In genomic region chr10:3068968-3069737, GRCh38 we compare ENCODE assay signal across 8 cellular contexts. TPM values are rescaled to one million over a fixed set of nuclear protein-coding genes. Genes with fewer than 3 reads are reported as not detected.
DNase-seq lines count a peak whose midpoint lies in the region; ATAC-seq and TF ChIP-seq lines count a peak whose summit lies in the region.

No MANE protein-coding gene starts in this region.

- H3K27me3 ChIP-seq in IMR-90 (ENCODE audit: control insufficient read depth, insufficient read depth, low read length) (no peaks in the 10 kb centered on the region), cardiac muscle cell (no peaks in the 10 kb centered on the region), rectal smooth muscle tissue (ENCODE audit: control insufficient read depth, insufficient read depth, low read length) (no peaks in the 10 kb centered on the region)

- no peak for TF ChIP-seq RAD21 in IMR-90 (IDR thresholded peaks at IDR 0.05; ENCODE audit: low read length)

- peak; percentile 37 for DNase-seq in EH (ENCODE audit: low read depth)
- peak; percentile 27 for DNase-seq in IMR-90
- DNase-seq in activated T-helper 1 cell treated with anti-CD3 and anti-CD28 coated beads, Interleukin-12 subunit alpha, Interleukin-12 subunit beta, Interleukin-2, Interleukin-4 antibody, amounts not matched to agents 30 ng/mL and 10 ng/mL and 1 ng/mL, durations not matched to agents 14 hours and 24 hours and 36 hours (ENCODE audit: low spot score), result peak; percentile 19
- DNase-seq in cardiac muscle cell (ENCODE audit: low read depth in 1 of 2, low spot score in 1 of 2), result peak; percentile 40 to 66
- DNase-seq in HuH-7.5 (ENCODE audit: low spot score), result no peak
- DNase-seq in NCI-H1048 (lab: John Stamatoyannopoulos, UW), result no peak

- H3K9me3 Mint-ChIP-seq in activated T-helper 1 cell treated with anti-CD3 and anti-CD28 coated beads, Interleukin-12 subunit alpha, Interleukin-12 subunit beta, Interleukin-2, Interleukin-4 antibody, amounts not matched to agents 30 ng/mL and 10 ng/mL and 1 ng/mL, durations not matched to agents 14 hours and 24 hours and 36 hours, result no peaks in the 10 kb centered on the region

- 0 out of 2 replicates have a peak, but pooled peaks have one; percentile 6 for TF ChIP-seq CTCF in IMR-90 (conservative IDR thresholded peaks at IDR 0.05; ENCODE audit: low read depth, low read length)
- no peak for TF ChIP-seq CTCF in cardiac muscle cell (IDR thresholded peaks at IDR 0.05; ENCODE audit: low read depth, low read length)

- ATAC-seq in GM21360 (IDR thresholded peaks at IDR 0.05; ENCODE audit: unreplicated experiment) (peak; percentile 32), IMR-90 (ENCODE audit: low read depth) (peak; percentile 28)

- 16% methylated on average over 26 of the region's 57 CpGs; no CpG with 5 or more reads in 1 of the 2 experiments for WGBS in IMR-90 (ENCODE audit: extremely low coverage in 2 of 2, insufficient read length in 1 of 2), 2 experiments

- H3K27ac Mint-ChIP-seq in activated T-helper 1 cell treated with anti-CD3 and anti-CD28 coated beads, Interleukin-12 subunit alpha, Interleukin-12 subunit beta, Interleukin-2, Interleukin-4 antibody, amounts not matched to agents 30 ng/mL and 10 ng/mL and 1 ng/mL, durations not matched to agents 14 hours and 24 hours and 36 hours, result peak overlapping the region; percentile 87

- H3K36me3 ChIP-seq in IMR-90 (ENCODE audit: control insufficient read depth, insufficient read depth, low read length) (peaks cover 36% of the 10 kb centered on the region), cardiac muscle cell (peaks cover 13% of the 10 kb centered on the region), rectal smooth muscle tissue (ENCODE audit: control insufficient read depth, insufficient read depth, low read length) (no peaks in the 10 kb centered on the region)

- H3K4me1 ChIP-seq in IMR-90 (ENCODE audit: control insufficient read depth, insufficient read depth, low read length) (peaks cover 24% of the 10 kb centered on the region), cardiac muscle cell (ENCODE audit: low read depth) (peaks cover 49% of the 10 kb centered on the region), rectal smooth muscle tissue (ENCODE audit: control insufficient read depth, insufficient read depth, low read length) (no peaks in the 10 kb centered on the region)

- in situ Hi-C loops in IMR-90 (cut with MboI; ENCODE audit: low sequenced_read_pairs), result no loop called here

- H4K8ac ChIP-seq in IMR-90 (ENCODE audit: low read depth in 2 of 2, low read length in 2 of 2), result peak overlapping the region; percentile 70 to 74

- BruUV-seq in IMR-90 (replicated peaks; lab: Mats Ljungman, UMichigan), result no TSS peak

- POLR2A ChIA-PET in IMR-90 (lab: Charles Lee; ENCODE audit: unreplicated experiment), result no interaction called here

- H3K27me3 Mint-ChIP-seq in activated T-helper 1 cell treated with anti-CD3 and anti-CD28 coated beads, Interleukin-12 subunit alpha, Interleukin-12 subunit beta, Interleukin-2, Interleukin-4 antibody, amounts not matched to agents 30 ng/mL and 10 ng/mL and 1 ng/mL, durations not matched to agents 14 hours and 24 hours and 36 hours (ENCODE audit: insufficient read depth), result peaks cover 16% of the 10 kb centered on the region

- peak overlapping the region; percentile 86 for H3K4me2 ChIP-seq in IMR-90 (ENCODE audit: low read depth, low read length)

- peak overlapping the region; percentile 79; the same call in 1 of the 2 replicates for H4K91ac ChIP-seq in IMR-90 (ENCODE audit: insufficient read depth, low read depth, low read length)

- H3K4ac ChIP-seq in IMR-90 (ENCODE audit: low read depth, low read length), result peak overlapping the region; percentile 87

- peak overlapping the region; percentile 74; the same call in 1 of the 2 replicates for H3K56ac ChIP-seq in IMR-90 (ENCODE audit: extremely low read depth, insufficient read depth, low read length)

- CTCF ChIA-PET in IMR-90 (lab: Yijun Ruan, JAX), result interaction anchor here (1.0 kb wide), 1 partner anchor 23 kb away, joined by 4 read pairs; no protein-coding TSS in a partner anchor

- peaks cover 51% of the 10 kb centered on the region for H3K4me1 Mint-ChIP-seq in activated T-helper 1 cell treated with anti-CD3 and anti-CD28 coated beads, Interleukin-12 subunit alpha, Interleukin-12 subunit beta, Interleukin-2, Interleukin-4 antibody, amounts not matched to agents 30 ng/mL and 10 ng/mL and 1 ng/mL, durations not matched to agents 14 hours and 24 hours and 36 hours (ENCODE audit: low read depth)

- H3K36me3 Mint-ChIP-seq in activated T-helper 1 cell treated with anti-CD3 and anti-CD28 coated beads, Interleukin-12 subunit alpha, Interleukin-12 subunit beta, Interleukin-2, Interleukin-4 antibody, amounts not matched to agents 30 ng/mL and 10 ng/mL and 1 ng/mL, durations not matched to agents 14 hours and 24 hours and 36 hours (ENCODE audit: low read depth), result peaks cover 41% of the 10 kb centered on the region

- H3K9ac ChIP-seq in IMR-90 (ENCODE audit: low read depth, low read length) (peak overlapping the region; percentile 97), rectal smooth muscle tissue (ENCODE audit: low read length) (peak overlapping the region; percentile 37)

- peak overlapping the region; percentile 20; the same call in 1 of the 3 replicates for H2BK15ac ChIP-seq in IMR-90 (ENCODE audit: low read depth, low read length)

- peak overlapping the region; percentile 79 for H4K5ac ChIP-seq in IMR-90 (ENCODE audit: low read depth, low read length)

- peak overlapping the region; percentile 94 for H3K27ac ChIP-seq in IMR-90 (ENCODE audit: insufficient read depth, low read length)
- peak overlapping the region; percentile 89 for H3K27ac ChIP-seq in cardiac muscle cell
- H3K27ac ChIP-seq in rectal smooth muscle tissue (ENCODE audit: low read depth, low read length), result peak overlapping the region; percentile 69

- H3K9me3 ChIP-seq in IMR-90 (ENCODE audit: control insufficient read depth, insufficient read depth, low read length), result no peaks in the 10 kb centered on the region
- no peaks in the 10 kb centered on the region for H3K9me3 ChIP-seq in cardiac muscle cell (ENCODE audit: low read depth)

- peak overlapping the region; percentile 92 for H2AK5ac ChIP-seq in IMR-90 (ENCODE audit: low read depth, low read length)

- peak overlapping the region; percentile 79 for H2AFZ ChIP-seq in IMR-90 (replicated peaks; ENCODE audit: low read length, poor library complexity)

- no peak for TF ChIP-seq POLR2A in IMR-90 (IDR thresholded peaks at IDR 0.05; ENCODE audit: low read depth, low read length)

- H3K4me3 Mint-ChIP-seq in activated T-helper 1 cell treated with anti-CD3 and anti-CD28 coated beads, Interleukin-12 subunit alpha, Interleukin-12 subunit beta, Interleukin-2, Interleukin-4 antibody, amounts not matched to agents 30 ng/mL and 10 ng/mL and 1 ng/mL, durations not matched to agents 14 hours and 24 hours and 36 hours, result peak overlapping the region; percentile 90

- peak overlapping the region; percentile 25 for H2BK120ac ChIP-seq in IMR-90 (ENCODE audit: low read depth, low read length)

- H4K20me1 ChIP-seq in IMR-90 (ENCODE audit: insufficient read depth, low read length), result peaks cover 45% of the 10 kb centered on the region

- H3K14ac ChIP-seq in IMR-90 (replicated peaks; ENCODE audit: low read depth, low read length), result peak overlapping the region; percentile 95

- peaks cover 6 to 48% of the 10 kb centered on the region in 2 experiments; a peak in 3 of 4 replicates for H3K79me1 ChIP-seq in IMR-90 (ENCODE audit: low read depth in 1 of 2, low read length in 2 of 2)

- peak overlapping the region; percentile 78 for H2BK5ac ChIP-seq in IMR-90 (ENCODE audit: low read depth, low read length, poor library complexity, severe bottlenecking)

- dilution Hi-C loops in IMR-90 (cut with HindIII; ENCODE audit: low sequenced_read_pairs, unreplicated experiment), result no loop called here

- peak overlapping the region; percentile 97 for H2AK9ac ChIP-seq in IMR-90 (replicated peaks; ENCODE audit: low read depth, low read length, poor library complexity)

- H3K9me1 ChIP-seq in IMR-90 (ENCODE audit: insufficient read depth, low read length), result peaks cover 31% of the 10 kb centered on the region

- H2BK20ac ChIP-seq in IMR-90 (ENCODE audit: low read depth, low read length), result 0 out of 2 replicates have a peak overlapping the region, but pooled peaks have one; percentile 21

- intact Hi-C loops in IMR-90 (cut with micrococcal nuclease), result loop anchor here (2.0 kb wide), 1 partner anchor 26 kb away; no protein-coding TSS in a partner anchor
- intact Hi-C loops in activated T-helper 1 cell treated with anti-CD3 and anti-CD28 coated beads, Interleukin-12 subunit alpha, Interleukin-12 subunit beta, Interleukin-2, Interleukin-4 antibody, amounts not matched to agents 30 ng/mL and 10 ng/mL and 1 ng/mL, durations not matched to agents 14 hours and 24 hours and 36 hours (cut with micrococcal nuclease), result loop anchor here (1.0 to 10.0 kb wide), 2 partner anchors 103 to 1424 kb away; partner anchors contain the start of gene PITRM1

- H3K4me3 ChIP-seq in IMR-90 (ENCODE audit: insufficient read depth, low read depth, low read length), result peak overlapping the region; percentile 100
- H3K4me3 ChIP-seq in cardiac muscle cell, result peak overlapping the region; percentile 92
- peak overlapping the region; percentile 85 for H3K4me3 ChIP-seq in rectal smooth muscle tissue (ENCODE audit: low read length)

- peak overlapping the region; percentile 92 for H3K23ac ChIP-seq in IMR-90 (ENCODE audit: low read depth, low read length)

- H3K18ac ChIP-seq in IMR-90 (ENCODE audit: low read depth, low read length), result peak overlapping the region; percentile 55

TF ChIP-seq in IMR-90, 13 proteins besides CTCF, POLR2A, EP300 and RAD21 (continues in another document):
- TF ChIP-seq NFE2L2 (IDR thresholded peaks at IDR 0.05; ENCODE audit: low read depth, low read length), result no peak
- TF ChIP-seq BHLHE40 (IDR thresholded peaks at IDR 0.05; ENCODE audit: low read depth, low read length), result no peak
- no peak for TF ChIP-seq FOS (IDR thresholded peaks at IDR 0.05; ENCODE audit: low read depth, low read length)
- TF ChIP-seq MXI1 (IDR thresholded peaks at IDR 0.05; ENCODE audit: borderline replicate concordance, low read depth, low read length), result no peak

RNA-seq across cellular contexts. Expression of gene PFKP, which starts 1.8 kb away (rescaled TPM):
- total RNA-seq in IMR-90 (2012; rRNA removed), result 281 and 294 TPM in 2 replicates
- 223 and 249 TPM in 2 replicates for polyA plus RNA-seq in IMR-90 (2012; rRNA removed)
- polyA plus RNA-seq in IMR-90 (2012; cell fraction: cytosol; rRNA removed), result 173 and 244 TPM in 2 replicates
- polyA plus RNA-seq in IMR-90 (2012; cell fraction: nucleus; rRNA removed; ENCODE audit: low replicate concordance), result 276 and 335 TPM in 2 replicates
- total RNA-seq in activated T-helper 1 cell treated with anti-CD3 and anti-CD28 coated beads, Interleukin-12 subunit alpha, Interleukin-12 subunit beta, Interleukin-2, Interleukin-4 antibody, amounts not matched to agents 30 ng/mL and 10 ng/mL and 1 ng/mL, durations not matched to agents 14 hours and 24 hours and 36 hours, result 264 and 267 TPM in 2 replicates
- total RNA-seq in cardiac muscle cell, result 639 and 805 TPM in 2 replicates
- polyA plus RNA-seq in cardiac muscle cell, result 677 and 781 TPM in 2 replicates

Comparison
In these comparisons a context has a peak if more than half of its experiments do, and no peak if none do; other contexts are left out.
1. DNase-seq: peak in EH (single experiment), IMR-90 (single experiment), activated T-helper 1 cell treated with anti-CD3 and anti-CD28 coated beads, Interleukin-12 subunit alpha, Interleukin-12 subunit beta, Interleukin-2, Interleukin-4 antibody, amounts not matched to agents 30 ng/mL and 10 ng/mL and 1 ng/mL, durations not matched to agents 14 hours and 24 hours and 36 hours (single experiment) and cardiac muscle cell (2 of 2); none in HuH-7.5 (single experiment) and NCI-H1048 (single experiment).
2. Peak in every context shown above with its lines, with median percentiles within 50 percentile points of each other: H3K27ac ChIP-seq and H3K4me3 ChIP-seq.